ENCODE assay signal across 13 cellular contexts in genomic region chr11:121445071-121445768, GRCh38. TPM values are rescaled to one million over a fixed set of nuclear protein-coding genes. Genes with fewer than 3 reads are reported as not detected.
A peak's percentile ranks its signal among the peaks of the same experiment; 100 is the strongest.
DNase-seq lines count a peak whose midpoint lies in the region; ATAC-seq and TF ChIP-seq lines count a peak whose summit lies in the region.
"Had no signal": no experiment of that assay in that cellular context is flagged by ENCODE, and none has a peak within 500 bp of the region (broad histone marks: within the 10 kb centered on the region; RNA-seq: fewer than 3 reads in every experiment).

No MANE protein-coding gene starts in this region.

- H3K36me3 Mint-ChIP-seq in activated T-cell treated with anti-CD3 and anti-CD28 coated beads, Interleukin-2, amount 50 U/mL, for 24 hours (ENCODE audit: low read depth) = peaks cover 9% of the 10 kb centered on the region
- H3K36me3 Mint-ChIP-seq in activated naive CD4-positive, alpha-beta T cell treated with anti-CD3 and anti-CD28 coated beads, Interleukin-2, amount 50 U/mL, for 72 hours = peaks cover 22 to 26% of the 10 kb centered on the region in 2 donors
- no peaks in the 10 kb centered on the region for H3K36me3 Mint-ChIP-seq in Caco-2 (ENCODE audit: insufficient read depth, unreplicated experiment)

- no peaks in the 10 kb centered on the region for H3K27me3 ChIP-seq in neutrophil
- no peaks in the 10 kb centered on the region for H3K27me3 ChIP-seq in Caco-2 (replicated peaks; ENCODE audit: control insufficient read depth, insufficient read depth, low read length)
- no peaks in the 10 kb centered on the region for H3K27me3 ChIP-seq in gastrocnemius medialis
- H3K27me3 ChIP-seq: brain microvascular endothelial cell, pancreas had no signal

- TF ChIP-seq POLR2A in gastrocnemius medialis (IDR thresholded peaks at IDR 0.05) = no peak

- in situ Hi-C loops in gastrocnemius medialis (cut with MboI; ENCODE audit: low sequenced_read_pairs in 4 of 4) = no loop called here

- intact Hi-C loops in Caco-2 (cut with micrococcal nuclease; ENCODE audit: unreplicated experiment) = no loop called here
- intact Hi-C loops in gastrocnemius medialis (cut with DNase I; ENCODE audit: low total_unique reads) = no loop called here

- BruUV-seq in Caco-2 (replicated peaks; lab: Mats Ljungman, UMichigan) = no TSS peak

- no peaks in the 10 kb centered on the region for H3K36me3 ChIP-seq in neutrophil
- no peaks in the 10 kb centered on the region for H3K36me3 ChIP-seq in Caco-2 (ENCODE audit: control insufficient read depth, insufficient read depth, low read length)
- H3K36me3 ChIP-seq in gastrocnemius medialis = no peaks in the 10 kb centered on the region
- H3K36me3 ChIP-seq: brain microvascular endothelial cell, pancreas had no signal

- no peaks in the 10 kb centered on the region for H3K9me3 Mint-ChIP-seq in activated T-cell treated with anti-CD3 and anti-CD28 coated beads, Interleukin-2, amount 50 U/mL, for 24 hours
- no peaks in the 10 kb centered on the region for H3K9me3 Mint-ChIP-seq in activated naive CD4-positive, alpha-beta T cell treated with anti-CD3 and anti-CD28 coated beads, Interleukin-2, amount 50 U/mL, for 72 hours
- H3K9me3 Mint-ChIP-seq in Caco-2 (ENCODE audit: unreplicated experiment) = no peaks in the 10 kb centered on the region

- peaks cover 74% of the 10 kb centered on the region for H3K4me1 Mint-ChIP-seq in activated T-cell treated with anti-CD3 and anti-CD28 coated beads, Interleukin-2, amount 50 U/mL, for 24 hours (ENCODE audit: low read depth)
- peaks cover 12% of the 10 kb centered on the region for H3K4me1 Mint-ChIP-seq in Caco-2 (ENCODE audit: low read depth, unreplicated experiment)

- peaks cover 58 to 68% of the 10 kb centered on the region in 2 experiments for H3K4me1 ChIP-seq in neutrophil (ENCODE audit: control insufficient read depth in 1 of 2, insufficient read depth in 1 of 2, low read depth in 1 of 2, low read length in 1 of 2)
- peaks cover 10% of the 10 kb centered on the region; the same call in 1 of the 2 replicates for H3K4me1 ChIP-seq in Caco-2
- H3K4me1 ChIP-seq in gastrocnemius medialis = no peaks in the 10 kb centered on the region
- H3K4me1 ChIP-seq: pancreas had no signal

- H3K9me3 ChIP-seq in neutrophil (no peaks in the 10 kb centered on the region), Caco-2 (no peaks in the 10 kb centered on the region), gastrocnemius medialis (no peaks in the 10 kb centered on the region)
- H3K9me3 ChIP-seq: pancreas had no signal

- DNase-seq in activated T-cell treated with anti-CD3 and anti-CD28 coated beads, Interleukin-2, amount 50 U/mL, for 24 hours = no peak
- DNase-seq in activated T-cell treated with anti-CD3 and anti-CD28 coated beads, Interleukin-2, amount 50 U/mL, for 1 hour = no peak
- no peak for DNase-seq in activated naive CD4-positive, alpha-beta T cell treated with anti-CD3 and anti-CD28 coated beads, Interleukin-2, amount 50 U/mL, for 72 hours (ENCODE audit: low spot score in 2 of 2)
- DNase-seq in Caco-2 (no peak), gastrocnemius medialis (no peak)
- DNase-seq: brain microvascular endothelial cell; DMS53; NCI-H2171; pancreas; stimulated activated CD8-positive, alpha-beta memory T cell treated with anti-CD3 and anti-CD28 coated beads, Interleukin-4, amount 100 ng/mL, for 48 hours had no signal

- peak overlapping the region; percentile 37 for H3K4me3 Mint-ChIP-seq in activated T-cell treated with anti-CD3 and anti-CD28 coated beads, Interleukin-2, amount 50 U/mL, for 24 hours
- H3K4me3 Mint-ChIP-seq in Caco-2 (ENCODE audit: unreplicated experiment) = no peak overlapping the region

- POLR2A ChIA-PET in Caco-2 (lab: Charles Lee) = no interaction called here

- H3K27ac ChIP-seq in neutrophil = peak overlapping the region; percentile 98
- H3K27ac ChIP-seq in gastrocnemius medialis = no peak overlapping the region
- H3K27ac ChIP-seq: brain microvascular endothelial cell, pancreas had no signal

- no peaks in the 10 kb centered on the region for H3K27me3 Mint-ChIP-seq in activated T-cell treated with anti-CD3 and anti-CD28 coated beads, Interleukin-2, amount 50 U/mL, for 24 hours
- no peaks in the 10 kb centered on the region for H3K27me3 Mint-ChIP-seq in Caco-2 (ENCODE audit: insufficient read depth, unreplicated experiment)

- TF ChIP-seq CTCF in neutrophil (IDR thresholded peaks at IDR 0.05) (no peak), Caco-2 (IDR thresholded peaks at IDR 0.05; ENCODE audit: insufficient read depth in 1 of 2, low read depth in 1 of 2, low read length in 1 of 2, severe bottlenecking in 1 of 2, unreplicated experiment in 1 of 2) (no peak), gastrocnemius medialis (IDR thresholded peaks at IDR 0.05 in 4 of 5, conservative IDR thresholded peaks at IDR 0.05 in 1 of 5) (no peak)

- H3K4me3 ChIP-seq in neutrophil (ENCODE audit: low read depth in 1 of 2, low read length in 1 of 2) = peak overlapping the region; percentile 18 to 19
- H3K4me3 ChIP-seq in Caco-2 (ENCODE audit: low read depth, low read length) = no peak overlapping the region
- H3K4me3 ChIP-seq in gastrocnemius medialis = no peak overlapping the region
- H3K4me3 ChIP-seq: pancreas had no signal

- ATAC-seq in HG02610 (IDR thresholded peaks at IDR 0.05; ENCODE audit: unreplicated experiment) = peak; percentile 9
- peak in 1 of 2 donors; percentile 9 for ATAC-seq in activated naive CD4-positive, alpha-beta T cell treated with anti-CD3 and anti-CD28 coated beads, Interleukin-2, amount 50 U/mL, for 72 hours
- ATAC-seq in HG02852 (IDR thresholded peaks at IDR 0.05; ENCODE audit: unreplicated experiment) = no peak
- no peak for ATAC-seq in gastrocnemius medialis

- CTCF ChIA-PET in Caco-2 (lab: Charles Lee) = interaction anchor here (0.7 kb wide), 1 partner anchor 146 kb away, joined by 3 read pairs; no protein-coding TSS in a partner anchor

- H3K27ac Mint-ChIP-seq in activated T-cell treated with anti-CD3 and anti-CD28 coated beads, Interleukin-2, amount 50 U/mL, for 24 hours = peak overlapping the region; percentile 88
- peak overlapping the region; percentile 74 to 93 for H3K27ac Mint-ChIP-seq in activated naive CD4-positive, alpha-beta T cell treated with anti-CD3 and anti-CD28 coated beads, Interleukin-2, amount 50 U/mL, for 72 hours
- H3K27ac Mint-ChIP-seq in Caco-2 (ENCODE audit: unreplicated experiment) = no peak overlapping the region

RNA-seq across cellular contexts. Expression of gene SORL1, which starts 6.9 kb away (rescaled TPM):
- 100 to 1,000 TPM in 1 of 2 donors, 10 to 100 TPM in 1; 90.4 to 139 TPM for total RNA-seq in activated naive CD4-positive, alpha-beta T cell treated with anti-CD3 and anti-CD28 coated beads, Interleukin-2, amount 50 U/mL, for 72 hours
- total RNA-seq in Caco-2 (2022) (26.3 and 34.0 TPM in 2 replicates), gastrocnemius medialis (1 to 10 TPM in 3 of 4 donors, under 1 TPM in 1; 0.78 to 2.7 (median 2.3) TPM)

Comparison
In these comparisons a context has a peak if more than half of its experiments do, and no peak if none do; other contexts are left out.
1. H3K4me3 ChIP-seq: peak in neutrophil (2 of 2); none in Caco-2 (single experiment) and gastrocnemius medialis (0 of 4).